Comparison of ENCODE assay signal across 24 cellular contexts in genomic region chr7:120547605-120548004, GRCh38.
"Had no signal": no experiment of that assay in that cellular context is flagged by ENCODE, and none has a peak within 500 bp of the region (broad histone marks: within the 10 kb centered on the region; RNA-seq: fewer than 3 reads in every experiment).

No MANE protein-coding gene starts in this region.

- H3K9me3 ChIP-seq: mucosa of descending colon, neutrophil, tibial nerve, uterus had no signal

- FAIRE-seq: astrocyte, bronchial epithelial cell, frontal cortex had no signal

- H3K9me3 Mint-ChIP-seq: activated CD4-positive, alpha-beta memory T cell treated with anti-CD3 and anti-CD28 coated beads for 36 hours; activated T-helper 2 cell treated with anti-CD3 and anti-CD28 coated beads, Interferon-gamma antibody, Interleukin-2, Interleukin-4, amounts not matched to agents 10 μg/mL and 5 μg/mL and 100 μg/mL, durations not matched to agents 14 hours and 24 hours and 36 hours; endodermal cell; memory B cell had no signal

- H3K4me3 Mint-ChIP-seq: activated CD4-positive, alpha-beta memory T cell treated with anti-CD3 and anti-CD28 coated beads for 36 hours; activated CD8-positive, alpha-beta memory T cell treated with anti-CD3 and anti-CD28 coated beads, Interleukin-2, amount 10 ng/mL, durations not matched to agents 7 days and 5 days; endodermal cell; memory B cell; naive thymus-derived CD4-positive, alpha-beta T cell had no signal

- H3K27ac Mint-ChIP-seq: activated CD4-positive, alpha-beta memory T cell treated with anti-CD3 and anti-CD28 coated beads for 36 hours; activated CD8-positive, alpha-beta memory T cell treated with anti-CD3 and anti-CD28 coated beads, Interleukin-2, amount 10 ng/mL, durations not matched to agents 7 days and 5 days; activated T-helper 2 cell treated with anti-CD3 and anti-CD28 coated beads, Interferon-gamma antibody, Interleukin-2, Interleukin-4, amounts not matched to agents 10 μg/mL and 5 μg/mL and 100 μg/mL, durations not matched to agents 14 hours and 24 hours and 36 hours; endodermal cell; memory B cell; naive thymus-derived CD4-positive, alpha-beta T cell had no signal

- H3K27me3 ChIP-seq: neutrophil, tibial nerve, uterus had no signal

- H3K79me2 ChIP-seq: parathyroid adenoma had no signal

- ATAC-seq: activated CD8-positive, alpha-beta memory T cell treated with anti-CD3 and anti-CD28 coated beads, Interleukin-2, amount 10 ng/mL, durations not matched to agents 7 days and 5 days; left ventricle myocardium superior; mucosa of descending colon; naive thymus-derived CD4-positive, alpha-beta T cell had no signal

- DNase-seq: activated CD4-positive, alpha-beta memory T cell treated with anti-CD3 and anti-CD28 coated beads for 36 hours; activated CD8-positive, alpha-beta memory T cell treated with anti-CD3 and anti-CD28 coated beads, Interleukin-2, amount 10 ng/mL, durations not matched to agents 7 days and 5 days; activated naive CD4-positive, alpha-beta T cell treated with anti-CD3 and anti-CD28 coated beads, Interleukin-2, amount 50 U/mL, for 16 hours; activated T-cell treated with anti-CD3 and anti-CD28 coated beads, Interleukin-2, amount 50 U/mL, for 1 hour; endodermal cell; head of caudate nucleus; kidney glomerular epithelial cell; left ventricle myocardium superior; mucosa of descending colon; naive thymus-derived CD4-positive, alpha-beta T cell; retina; stimulated activated CD4-positive, alpha-beta T cell treated with anti-CD3 and anti-CD28 coated beads, Interleukin-15, amount 100 ng/mL, for 24 hours; stimulated activated CD4-positive, alpha-beta T cell treated with anti-CD3 and anti-CD28 coated beads, Interleukin-4, amount 100 ng/mL, for 1 hour; stimulated activated naive CD4-positive, alpha-beta T cell; uterus; WERI-Rb-1 had no signal

- H3K27ac ChIP-seq: neutrophil, parathyroid adenoma, tibial nerve, uterus, WERI-Rb-1 had no signal

- H3K27me3 Mint-ChIP-seq: activated CD4-positive, alpha-beta memory T cell treated with anti-CD3 and anti-CD28 coated beads for 36 hours; activated CD8-positive, alpha-beta memory T cell treated with anti-CD3 and anti-CD28 coated beads, Interleukin-2, amount 10 ng/mL, durations not matched to agents 7 days and 5 days; memory B cell; naive thymus-derived CD4-positive, alpha-beta T cell had no signal

- H3K36me3 ChIP-seq: neutrophil, tibial nerve, uterus, WERI-Rb-1 had no signal

- H3K36me3 Mint-ChIP-seq: activated CD4-positive, alpha-beta memory T cell treated with anti-CD3 and anti-CD28 coated beads for 36 hours; activated CD8-positive, alpha-beta memory T cell treated with anti-CD3 and anti-CD28 coated beads, Interleukin-2, amount 10 ng/mL, durations not matched to agents 7 days and 5 days; memory B cell; naive thymus-derived CD4-positive, alpha-beta T cell had no signal

- H3K4me1 Mint-ChIP-seq: activated CD8-positive, alpha-beta memory T cell treated with anti-CD3 and anti-CD28 coated beads, Interleukin-2, amount 10 ng/mL, durations not matched to agents 7 days and 5 days; memory B cell; naive thymus-derived CD4-positive, alpha-beta T cell had no signal

- H3K4me3 ChIP-seq: mucosa of descending colon, tibial nerve, uterus had no signal

- H3K4me1 ChIP-seq: parathyroid adenoma, uterus had no signal

- H3K9ac ChIP-seq: parathyroid adenoma had no signal

- H2AFZ ChIP-seq: parathyroid adenoma had no signal
